In genomic region chr21:15065381-15066230, GRCh38 we compare ENCODE assay signal across 8 cellular contexts. TPM values are rescaled to one million over a fixed set of nuclear protein-coding genes. Genes with fewer than 3 reads are reported as not detected.
A peak's percentile ranks its signal among the peaks of the same experiment; 100 is the strongest.
DNase-seq lines count a peak whose midpoint lies in the region; TF ChIP-seq lines count a peak whose summit lies in the region.

No MANE protein-coding gene starts in this region.

- no peaks in the 10 kb centered on the region for H3K9me3 ChIP-seq in iPS-18a (ENCODE audit: control insufficient read depth, low read depth, low read length)

- peak overlapping the region; percentile 36 for H3K9ac ChIP-seq in iPS-18a (ENCODE audit: low read length)

- H3K27me3 ChIP-seq in iPS-18a (ENCODE audit: control insufficient read depth, insufficient read depth, low read length): peaks cover 35% of the 10 kb centered on the region

- H3K4me3 ChIP-seq in iPS-18a (ENCODE audit: low read length) (peak overlapping the region; percentile 79), skeletal muscle cell (ENCODE audit: low read depth, low read length) (peak overlapping the region; percentile 85)

- H3K36me3 ChIP-seq in iPS-18a (ENCODE audit: control insufficient read depth, low read depth, low read length): no peaks in the 10 kb centered on the region

- H3K27ac ChIP-seq in VCaP (peak overlapping the region; percentile 95), iPS-18a (ENCODE audit: low read length) (no peak overlapping the region)

- peak; percentile 24; the same call in 1 of the 2 replicates for TF ChIP-seq CTCF in VCaP (conservative IDR thresholded peaks at IDR 0.05)

- DNase-seq in NCI-H2107 treated with DMSO at 0.1 percent for 48 hours (lab: John Stamatoyannopoulos, UW; ENCODE audit: unreplicated experiment): peak; percentile 56
- no peak for DNase-seq in NCI-H2107 (lab: John Stamatoyannopoulos, UW)
- peak; percentile 87 for DNase-seq in LHCN-M2 (ENCODE audit: low read depth)
- peak; percentile 37 for DNase-seq in brain pericyte (ENCODE audit: low read depth, low spot score)
- DNase-seq in skeletal muscle cell (ENCODE audit: low read depth): peak; percentile 60
- DNase-seq in NCI-H1105 (lab: John Stamatoyannopoulos, UW): no peak

- peaks cover 28% of the 10 kb centered on the region for H3K4me1 ChIP-seq in iPS-18a (ENCODE audit: control insufficient read depth, low read depth, low read length)

RNA-seq across cellular contexts. Expression of gene NRIP1, which starts 0.8 kb away (rescaled TPM):
- 18.8 and 25.7 TPM in 2 replicates for total RNA-seq in LHCN-M2 (2014; rRNA removed)
- 2.9 TPM for polyA plus RNA-seq in LHCN-M2 (2012)

Comparison
In these comparisons a context has a peak if more than half of its experiments do, and no peak if none do; other contexts are left out.
1. DNase-seq: peak in NCI-H2107 treated with DMSO at 0.1 percent for 48 hours (single experiment), LHCN-M2 (single experiment), brain pericyte (single experiment) and skeletal muscle cell (single experiment); none in NCI-H2107 (single experiment) and NCI-H1105 (single experiment).